ENCODE assay signal across 29 cellular contexts in genomic region chr10:86091216-86091615, GRCh38.
"Had no signal": no experiment of that assay in that cellular context is flagged by ENCODE, and none has a peak within 500 bp of the region (broad histone marks: within the 10 kb centered on the region; RNA-seq: fewer than 3 reads in every experiment).

No MANE protein-coding gene starts in this region.

- H3K9me3 Mint-ChIP-seq: activated CD4-positive, alpha-beta memory T cell treated with anti-CD3 and anti-CD28 coated beads, Interleukin-2, amount 10 ng/mL, durations not matched to agents 7 days and 5 days; activated naive CD4-positive, alpha-beta T cell treated with anti-CD3 and anti-CD28 coated beads, Interleukin-2, amount 50 U/mL, for 24 hours; activated naive CD8-positive, alpha-beta T cell treated with anti-CD3 and anti-CD28 coated beads, Interleukin-2, amount 10 ng/mL, durations not matched to agents 7 days and 5 days; activated T-cell treated with anti-CD3 and anti-CD28 coated beads, Interleukin-2, amount 50 U/mL, for 24 hours; activated T-helper 2 cell treated with anti-CD3 and anti-CD28 coated beads, Interferon-gamma antibody, Interleukin-2, Interleukin-4, amounts not matched to agents 10 μg/mL and 5 μg/mL and 100 μg/mL, durations not matched to agents 14 hours and 24 hours and 36 hours; IgD-negative memory B cell had no signal

- ATAC-seq: activated CD4-positive, alpha-beta T cell treated with anti-CD3 and anti-CD28 coated beads for 36 hours; activated CD4-positive, CD25-positive, alpha-beta regulatory T cell treated with anti-CD3 and anti-CD28 coated beads, Interleukin-2, amount 50 U/mL, for 24 hours; WTC11 had no signal

- H3K4me1 Mint-ChIP-seq: activated CD4-positive, alpha-beta memory T cell treated with anti-CD3 and anti-CD28 coated beads, Interleukin-2, amount 10 ng/mL, durations not matched to agents 7 days and 5 days; activated CD4-positive, alpha-beta T cell treated with anti-CD3 and anti-CD28 coated beads for 36 hours; activated naive CD4-positive, alpha-beta T cell treated with anti-CD3 and anti-CD28 coated beads, Interleukin-2, amount 50 U/mL, for 24 hours; activated naive CD8-positive, alpha-beta T cell treated with anti-CD3 and anti-CD28 coated beads, Interleukin-2, amount 10 ng/mL, durations not matched to agents 7 days and 5 days; IgD-negative memory B cell had no signal

- H3K4me3 Mint-ChIP-seq: activated CD4-positive, alpha-beta memory T cell treated with anti-CD3 and anti-CD28 coated beads, Interleukin-2, amount 10 ng/mL, durations not matched to agents 7 days and 5 days; activated CD4-positive, alpha-beta T cell treated with anti-CD3 and anti-CD28 coated beads for 36 hours; activated naive CD4-positive, alpha-beta T cell treated with anti-CD3 and anti-CD28 coated beads, Interleukin-2, amount 50 U/mL, for 24 hours; activated naive CD8-positive, alpha-beta T cell treated with anti-CD3 and anti-CD28 coated beads, Interleukin-2, amount 10 ng/mL, durations not matched to agents 7 days and 5 days; activated T-cell treated with anti-CD3 and anti-CD28 coated beads, Interleukin-2, amount 50 U/mL, for 24 hours; IgD-negative memory B cell; WTC11 had no signal

- H3K36me3 Mint-ChIP-seq: activated naive CD4-positive, alpha-beta T cell treated with anti-CD3 and anti-CD28 coated beads, Interleukin-2, amount 50 U/mL, for 24 hours; activated naive CD8-positive, alpha-beta T cell treated with anti-CD3 and anti-CD28 coated beads, Interleukin-2, amount 10 ng/mL, durations not matched to agents 7 days and 5 days; IgD-negative memory B cell; WTC11 had no signal

- H3K27ac Mint-ChIP-seq: activated CD4-positive, alpha-beta memory T cell treated with anti-CD3 and anti-CD28 coated beads, Interleukin-2, amount 10 ng/mL, durations not matched to agents 7 days and 5 days; activated CD4-positive, alpha-beta T cell treated with anti-CD3 and anti-CD28 coated beads for 36 hours; activated naive CD4-positive, alpha-beta T cell treated with anti-CD3 and anti-CD28 coated beads, Interleukin-2, amount 50 U/mL, for 24 hours; activated naive CD8-positive, alpha-beta T cell treated with anti-CD3 and anti-CD28 coated beads, Interleukin-2, amount 10 ng/mL, durations not matched to agents 7 days and 5 days; activated T-cell treated with anti-CD3 and anti-CD28 coated beads, Interleukin-2, amount 50 U/mL, for 24 hours; activated T-helper 2 cell treated with anti-CD3 and anti-CD28 coated beads, Interferon-gamma antibody, Interleukin-2, Interleukin-4, amounts not matched to agents 10 μg/mL and 5 μg/mL and 100 μg/mL, durations not matched to agents 14 hours and 24 hours and 36 hours; IgD-negative memory B cell; WTC11 had no signal

- DNase-seq: activated CD4-positive, alpha-beta memory T cell treated with anti-CD3 and anti-CD28 coated beads, Interleukin-2, amount 10 ng/mL, durations not matched to agents 7 days and 5 days; activated CD4-positive, alpha-beta T cell treated with anti-CD3 and anti-CD28 coated beads for 36 hours; activated CD4-positive, alpha-beta T cell treated with anti-CD3 and anti-CD28 coated beads, Interleukin-2, amount 50 U/mL, for 1 hour; activated gamma-delta T cell; activated naive CD4-positive, alpha-beta T cell treated with Interleukin-2 at 50 U/mL for 16 hours; activated naive CD8-positive, alpha-beta T cell treated with anti-CD3 and anti-CD28 coated beads, Interleukin-2, amount 10 ng/mL, durations not matched to agents 7 days and 5 days; activated T-cell treated with anti-CD3 and anti-CD28 coated beads, Interleukin-2, amount 50 U/mL, for 24 hours; amygdala; Karpas-422; KBM-7; MG63; NCI-H1048; NCI-H1105 treated with DMSO at 0.1 percent for 48 hours; NCI-H1436; NCI-H1694; NCI-H1930; NCI-H2081 treated with DMSO at 0.1 percent for 48 hours; NCI-H345; NCI-H524 treated with DMSO at 0.1 percent for 48 hours; NCI-H748 treated with DMSO at 0.1 percent for 48 hours; PC-9; Right ventricle myocardium superior; SW 1271; T1000 had no signal
